ENCODE assay signal across 19 cellular contexts in genomic region chr14:90572461-90573150, GRCh38.
DNase-seq lines count a peak whose midpoint lies in the region; ATAC-seq and TF ChIP-seq lines count a peak whose summit lies in the region.
"Had no signal": no experiment of that assay in that cellular context is flagged by ENCODE, and none has a peak within 500 bp of the region (broad histone marks: within the 10 kb centered on the region; RNA-seq: fewer than 3 reads in every experiment).

No MANE protein-coding gene starts in this region.

- no peaks in the 10 kb centered on the region; the same call in 1 of the 2 replicates for H4K20me1 ChIP-seq in GM23338 (replicated peaks; ENCODE audit: insufficient read depth)

- H3K36me3 ChIP-seq in GM23338 (ENCODE audit: insufficient read depth) = no peaks in the 10 kb centered on the region
- H3K36me3 ChIP-seq in gastrocnemius medialis = no peaks in the 10 kb centered on the region

- no peaks in the 10 kb centered on the region for H3K79me2 ChIP-seq in GM23338 (replicated peaks; ENCODE audit: insufficient read depth)

- no peaks in the 10 kb centered on the region for H3K36me3 Mint-ChIP-seq in GM23338 (ENCODE audit: low read depth)
- H3K36me3 Mint-ChIP-seq: CD8-positive, alpha-beta memory T cell had no signal

- no peaks in the 10 kb centered on the region for H3K9me3 Mint-ChIP-seq in GM23338
- H3K9me3 Mint-ChIP-seq: CD8-positive, alpha-beta memory T cell had no signal

- H3K27ac ChIP-seq in GM23338 (ENCODE audit: low read depth) (no peak overlapping the region), caudate nucleus (ENCODE audit: low read depth, low read length) (peak overlapping the region; percentile 41), gastrocnemius medialis (peak overlapping the region; percentile 49 to 68 (median 62))
- H3K27ac ChIP-seq: C4-2B, KMS-11 had no signal

- H3K9me2 ChIP-seq in GM23338 (ENCODE audit: insufficient read depth) = no peaks in the 10 kb centered on the region

- H3K4me1 ChIP-seq in GM23338 (ENCODE audit: insufficient read depth) (peaks cover 14% of the 10 kb centered on the region), gastrocnemius medialis (peaks cover 44 to 55% of the 10 kb centered on the region in 2 donors)

- no peak overlapping the region for H3K4me3 ChIP-seq in GM23338
- H3K4me3 ChIP-seq in gastrocnemius medialis = no peak overlapping the region

- H3K4me3 Mint-ChIP-seq in GM23338 = no peak overlapping the region
- H3K4me3 Mint-ChIP-seq: CD8-positive, alpha-beta memory T cell had no signal

- H2AFZ ChIP-seq in GM23338 = no peak overlapping the region

- in situ Hi-C loops in gastrocnemius medialis (cut with MboI; ENCODE audit: low sequenced_read_pairs in 4 of 4) = no loop called here

- intact Hi-C loops in gastrocnemius medialis (cut with DNase I; ENCODE audit: low total_unique reads) = no loop called here

- no peaks in the 10 kb centered on the region for H3F3A ChIP-seq in GM23338 (replicated peaks; ENCODE audit: low read depth)

- peaks cover 51% of the 10 kb centered on the region for H3K4me1 Mint-ChIP-seq in GM23338
- H3K4me1 Mint-ChIP-seq: CD8-positive, alpha-beta memory T cell had no signal

- peak overlapping the region; percentile 38; the same call in 1 of the 2 replicates for H3K27ac Mint-ChIP-seq in GM23338

- H3K9me3 ChIP-seq in gastrocnemius medialis = no peaks in the 10 kb centered on the region

- no peaks in the 10 kb centered on the region for H3K27me3 ChIP-seq in GM23338 (ENCODE audit: insufficient read depth)
- H3K27me3 ChIP-seq in gastrocnemius medialis = no peaks in the 10 kb centered on the region

- no peak for TF ChIP-seq POLR2A in gastrocnemius medialis (IDR thresholded peaks at IDR 0.05)

- no peak overlapping the region for H3K4me2 ChIP-seq in GM23338
- H3K4me2 ChIP-seq: KMS-11 had no signal

- TF ChIP-seq CTCF in GM23338 (conservative IDR thresholded peaks at IDR 0.05; ENCODE audit: low read depth in 2 of 2) = no peak
- no peak for TF ChIP-seq CTCF in gastrocnemius medialis (IDR thresholded peaks at IDR 0.05 in 4 of 5, conservative IDR thresholded peaks at IDR 0.05 in 1 of 5)
- TF ChIP-seq CTCF in GM20000 (IDR thresholded peaks at IDR 0.05; ENCODE audit: extremely low read depth, missing control alignments) = no peak

- no peak for ATAC-seq in GM23338
- ATAC-seq in gastrocnemius medialis = no peak

- peaks cover 13% of the 10 kb centered on the region for H3K27me3 Mint-ChIP-seq in GM23338 (ENCODE audit: insufficient read depth, low read depth, poor library complexity)
- H3K27me3 Mint-ChIP-seq: CD8-positive, alpha-beta memory T cell had no signal

- DNase-seq in GM23338 (ENCODE audit: low spot score) = no peak
- no peak for DNase-seq in caudate nucleus (lab: John Stamatoyannopoulos, UW)
- DNase-seq in foreskin melanocyte = peak; percentile 92
- no peak for DNase-seq in gastrocnemius medialis
- no peak for DNase-seq in NCI-H748 treated with DMSO at 0.1 percent for 48 hours (lab: John Stamatoyannopoulos, UW)
- DNase-seq in GM20000 (ENCODE audit: low spot score) = no peak
- no peak for DNase-seq in NCI-H1105 (lab: John Stamatoyannopoulos, UW)
- no peak for DNase-seq in OCI-M2 (lab: John Stamatoyannopoulos, UW; ENCODE audit: unreplicated experiment)
- DNase-seq: IMR-90, NCI-H1105 treated with DMSO at 0.1 percent for 48 hours, NCI-H2081 treated with DMSO at 0.1 percent for 48 hours, NCI-H2171 treated with DMSO at 0.1 percent for 48 hours, NCI-H524 treated with DMSO at 0.1 percent for 48 hours, OCI-M1, RPMI8226, SHP77 treated with DMSO at 0.1 percent for 48 hours had no signal

TF ChIP-seq in GM23338, 12 proteins besides CTCF, POLR2A, EP300 and RAD21 (continues in another document):
- TF ChIP-seq, protein P1, sequence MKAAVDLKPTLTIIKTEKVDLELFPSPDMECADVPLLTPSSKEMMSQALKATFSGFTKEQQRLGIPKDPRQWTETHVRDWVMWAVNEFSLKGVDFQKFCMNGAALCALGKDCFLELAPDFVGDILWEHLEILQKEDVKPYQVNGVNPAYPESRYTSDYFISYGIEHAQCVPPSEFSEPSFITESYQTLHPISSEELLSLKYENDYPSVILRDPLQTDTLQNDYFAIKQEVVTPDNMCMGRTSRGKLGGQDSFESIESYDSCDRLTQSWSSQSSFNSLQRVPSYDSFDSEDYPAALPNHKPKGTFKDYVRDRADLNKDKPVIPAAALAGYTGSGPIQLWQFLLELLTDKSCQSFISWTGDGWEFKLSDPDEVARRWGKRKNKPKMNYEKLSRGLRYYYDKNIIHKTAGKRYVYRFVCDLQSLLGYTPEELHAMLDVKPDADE (IDR thresholded peaks at IDR 0.05) = no peak
- TF ChIP-seq JUNB (IDR thresholded peaks at IDR 0.05; ENCODE audit: unreplicated experiment) (no peak), CREB1 (CRISPR knock-in tag; IDR thresholded peaks at IDR 0.05; ENCODE audit: low read depth) (no peak), NANOG (IDR thresholded peaks at IDR 0.05; ENCODE audit: borderline replicate concordance) (no peak), ZNF331 (CRISPR knock-in tag; IDR thresholded peaks at IDR 0.05; ENCODE audit: low read depth) (no peak)
- TF ChIP-seq, protein P2, sequence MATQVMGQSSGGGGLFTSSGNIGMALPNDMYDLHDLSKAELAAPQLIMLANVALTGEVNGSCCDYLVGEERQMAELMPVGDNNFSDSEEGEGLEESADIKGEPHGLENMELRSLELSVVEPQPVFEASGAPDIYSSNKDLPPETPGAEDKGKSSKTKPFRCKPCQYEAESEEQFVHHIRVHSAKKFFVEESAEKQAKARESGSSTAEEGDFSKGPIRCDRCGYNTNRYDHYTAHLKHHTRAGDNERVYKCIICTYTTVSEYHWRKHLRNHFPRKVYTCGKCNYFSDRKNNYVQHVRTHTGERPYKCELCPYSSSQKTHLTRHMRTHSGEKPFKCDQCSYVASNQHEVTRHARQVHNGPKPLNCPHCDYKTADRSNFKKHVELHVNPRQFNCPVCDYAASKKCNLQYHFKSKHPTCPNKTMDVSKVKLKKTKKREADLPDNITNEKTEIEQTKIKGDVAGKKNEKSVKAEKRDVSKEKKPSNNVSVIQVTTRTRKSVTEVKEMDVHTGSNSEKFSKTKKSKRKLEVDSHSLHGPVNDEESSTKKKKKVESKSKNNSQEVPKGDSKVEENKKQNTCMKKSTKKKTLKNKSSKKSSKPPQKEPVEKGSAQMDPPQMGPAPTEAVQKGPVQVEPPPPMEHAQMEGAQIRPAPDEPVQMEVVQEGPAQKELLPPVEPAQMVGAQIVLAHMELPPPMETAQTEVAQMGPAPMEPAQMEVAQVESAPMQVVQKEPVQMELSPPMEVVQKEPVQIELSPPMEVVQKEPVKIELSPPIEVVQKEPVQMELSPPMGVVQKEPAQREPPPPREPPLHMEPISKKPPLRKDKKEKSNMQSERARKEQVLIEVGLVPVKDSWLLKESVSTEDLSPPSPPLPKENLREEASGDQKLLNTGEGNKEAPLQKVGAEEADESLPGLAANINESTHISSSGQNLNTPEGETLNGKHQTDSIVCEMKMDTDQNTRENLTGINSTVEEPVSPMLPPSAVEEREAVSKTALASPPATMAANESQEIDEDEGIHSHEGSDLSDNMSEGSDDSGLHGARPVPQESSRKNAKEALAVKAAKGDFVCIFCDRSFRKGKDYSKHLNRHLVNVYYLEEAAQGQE (IDR thresholded peaks at IDR 0.05; ENCODE audit: unreplicated experiment) = no peak
